In the genomic region with DNA sequence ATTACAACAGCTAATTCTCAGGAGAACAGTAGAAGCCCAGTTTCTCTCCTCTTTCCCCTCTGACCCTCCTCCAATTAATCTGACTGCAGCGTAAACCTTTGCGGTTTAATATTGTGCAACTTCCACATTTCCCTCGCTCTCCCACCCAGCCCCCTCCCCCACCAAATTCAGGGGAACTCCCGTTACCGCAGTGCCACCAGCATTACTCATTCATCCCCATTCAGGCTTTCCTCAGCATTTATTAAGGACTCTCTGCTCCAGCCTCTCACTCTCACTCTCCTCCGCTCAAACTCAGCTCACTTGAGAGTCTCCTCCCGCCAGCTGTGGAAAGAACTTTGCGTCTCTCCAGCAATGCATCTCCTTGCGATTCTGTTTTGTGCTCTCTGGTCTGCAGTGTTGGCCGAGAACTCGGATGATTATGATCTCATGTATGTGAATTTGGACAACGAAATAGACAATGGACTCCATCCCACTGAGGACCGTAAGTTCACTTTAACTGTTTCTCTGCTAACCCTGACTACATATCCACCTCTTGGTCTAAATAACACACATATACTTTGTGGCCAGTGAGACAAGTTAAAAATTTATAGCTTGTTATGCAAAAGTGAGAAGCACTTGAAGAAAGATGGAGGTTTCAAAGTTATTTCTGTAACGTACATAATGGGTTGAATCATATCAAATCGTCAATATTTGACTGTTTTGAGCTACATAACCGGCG, we compare ENCODE assay signal across 8 cellular contexts. TPM values are rescaled to one million over a fixed set of nuclear protein-coding genes. Genes with fewer than 3 reads are reported as not detected.
DNase-seq lines count a peak whose midpoint lies in the region; ATAC-seq lines count a peak whose summit lies in the region.

A gene (plus strand): TSS at position 268 of the 718 bp plus-strand sequence. CDS start 84 bp downstream, at position 352.

- DNase-seq in T-helper 2 cell treated with Interferon-gamma antibody and Interleukin-4, amounts not matched to agents 5 μg/mL and 100 μg/mL, for 36 hours (ENCODE audit: low spot score), result no peak
- DNase-seq in T-helper 2 cell (no peak), RPMI8226 (peak; percentile 11), mesenteric fat pad (ENCODE audit: low spot score) (no peak)

- H3K4me1 Mint-ChIP-seq in T-helper 2 cell treated with Interferon-gamma antibody and Interleukin-4, amounts not matched to agents 5 μg/mL and 100 μg/mL, for 36 hours (ENCODE audit: low read depth), result peaks cover 9% of the 10 kb centered on the region

- H3K36me3 ChIP-seq in ectodermal cell (ENCODE audit: control insufficient read depth, insufficient read depth, low read length) (no peaks in the 10 kb centered on the region), thymus (ENCODE audit: control insufficient read depth, insufficient read depth) (no peaks in the 10 kb centered on the region)

- H3K27me3 Mint-ChIP-seq in T-helper 2 cell treated with Interferon-gamma antibody and Interleukin-4, amounts not matched to agents 5 μg/mL and 100 μg/mL, for 36 hours (ENCODE audit: low read depth), result peaks cover 45% of the 10 kb centered on the region

- no peaks in the 10 kb centered on the region for H3K36me3 Mint-ChIP-seq in T-helper 2 cell treated with Interferon-gamma antibody and Interleukin-4, amounts not matched to agents 5 μg/mL and 100 μg/mL, for 36 hours (ENCODE audit: low read depth)

- H3K4me1 ChIP-seq in ectodermal cell (ENCODE audit: control insufficient read depth, insufficient read depth, low read length), result no peaks in the 10 kb centered on the region
- no peaks in the 10 kb centered on the region for H3K4me1 ChIP-seq in thymus (ENCODE audit: control insufficient read depth, insufficient read depth, low read length)

- no peak within 1 kb of the TSS for H3K27ac Mint-ChIP-seq in T-helper 2 cell treated with Interferon-gamma antibody and Interleukin-4, amounts not matched to agents 5 μg/mL and 100 μg/mL, for 36 hours

- no peaks in the 10 kb centered on the region for H3K27me3 ChIP-seq in ectodermal cell (ENCODE audit: control insufficient read depth, insufficient read depth, low read length, poor library complexity, severe bottlenecking)
- H3K27me3 ChIP-seq in thymus (ENCODE audit: control insufficient read depth, insufficient read depth), result peaks cover 23% of the 10 kb centered on the region

- no peaks in the 10 kb centered on the region for H3K9me3 Mint-ChIP-seq in T-helper 2 cell treated with Interferon-gamma antibody and Interleukin-4, amounts not matched to agents 5 μg/mL and 100 μg/mL, for 36 hours

- H3K9me3 ChIP-seq in ectodermal cell (ENCODE audit: control insufficient read depth, low read length) (no peaks in the 10 kb centered on the region), thymus (ENCODE audit: control insufficient read depth) (no peaks in the 10 kb centered on the region)

- H3K4me3 ChIP-seq in ectodermal cell (ENCODE audit: insufficient read depth, low read depth, low read length) (peak within 1 kb of the TSS; percentile 67), thymus (ENCODE audit: low read length) (peak within 1 kb of the TSS; percentile 18)

- H3K4me3 Mint-ChIP-seq in T-helper 2 cell treated with Interferon-gamma antibody and Interleukin-4, amounts not matched to agents 5 μg/mL and 100 μg/mL, for 36 hours, result peak within 1 kb of the TSS; percentile 47

- WGBS in ectodermal cell, 2 experiments, result 11% methylated on average over 17 of the region's 17 CpGs
- WGBS in thymus, result 1% methylated on average over 17 of the region's 17 CpGs

- no peak for ATAC-seq in HG03442 (IDR thresholded peaks at IDR 0.05; ENCODE audit: unreplicated experiment)
- ATAC-seq in HG03135 (IDR thresholded peaks at IDR 0.05; ENCODE audit: unreplicated experiment), result no peak

- H3K27ac ChIP-seq in ectodermal cell (ENCODE audit: insufficient read depth, low read depth, low read length, poor library complexity, severe bottlenecking), result peak within 1 kb of the TSS; percentile 79
- H3K27ac ChIP-seq in thymus (ENCODE audit: low read depth), result peak within 1 kb of the TSS; percentile 70

RNA-seq across cellular contexts. Expression of the gene that starts here (rescaled TPM):
- polyA plus RNA-seq in ectodermal cell (2013, experiment 1 of 4), result 21.1 TPM
- 19.3 TPM for polyA plus RNA-seq in ectodermal cell (2013, experiment 2 of 4)
- polyA plus RNA-seq in ectodermal cell (2013, experiment 3 of 4), result 25.3 TPM
- polyA plus RNA-seq in ectodermal cell (2013, experiment 4 of 4), result 24.4 TPM
- total RNA-seq in mesenteric fat pad, result 618 TPM
- polyA plus RNA-seq in thymus, result 12.2 TPM
